Comparison of ENCODE assay signal across 21 cellular contexts in the genomic region with DNA sequence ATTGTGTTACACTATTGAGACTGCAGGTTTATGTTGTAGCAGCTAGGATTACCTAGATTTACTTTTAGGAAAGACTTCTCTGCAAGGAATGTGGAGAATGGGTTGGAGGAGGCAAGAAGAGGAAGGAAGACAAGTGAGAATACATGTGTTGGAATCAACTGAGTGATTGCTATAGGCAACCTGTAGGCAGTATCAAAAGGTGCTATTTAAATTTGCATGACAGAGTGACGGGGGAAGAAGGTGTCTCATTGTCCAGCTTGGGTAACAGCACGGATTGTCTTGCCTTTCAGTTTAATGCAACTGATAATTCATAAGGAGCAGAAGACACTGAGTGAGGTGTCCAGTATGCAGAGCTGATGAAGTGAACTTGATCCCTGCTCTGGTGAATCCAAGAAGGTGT. TPM values are rescaled to one million over a fixed set of nuclear protein-coding genes. Genes with fewer than 3 reads are reported as not detected.
DNase-seq lines count a peak whose midpoint lies in the region; ATAC-seq and TF ChIP-seq lines count a peak whose summit lies in the region.
"Had no signal": no experiment of that assay in that cellular context is flagged by ENCODE, and none has a peak within 500 bp of the region (broad histone marks: within the 10 kb centered on the region; RNA-seq: fewer than 3 reads in every experiment).

No MANE protein-coding gene starts in this region.

- H3K9me3 ChIP-seq in SU-DHL-6 (ENCODE audit: insufficient read depth, low read length), result no peaks in the 10 kb centered on the region
- no peaks in the 10 kb centered on the region for H3K9me3 ChIP-seq in psoas muscle
- H3K9me3 ChIP-seq in ascending aorta, result no peaks in the 10 kb centered on the region
- H3K9me3 ChIP-seq: SK-N-SH, tibial nerve had no signal

- no peak overlapping the region for H3K4me3 Mint-ChIP-seq in stimulated activated naive CD8-positive, alpha-beta T cell treated with anti-CD3 and anti-CD28 coated beads, Interleukin-15, Interleukin-2, amounts not matched to agents 100 ng/mL and 50 ng/mL, for 24 hours
- no peak overlapping the region for H3K4me3 Mint-ChIP-seq in immature natural killer cell
- H3K4me3 Mint-ChIP-seq in activated T-helper 1 cell treated with anti-CD3 and anti-CD28 coated beads, Interleukin-12 subunit alpha, Interleukin-12 subunit beta, Interleukin-2, Interleukin-4 antibody, amounts not matched to agents 30 ng/mL and 10 ng/mL and 1 ng/mL, durations not matched to agents 14 hours and 24 hours and 36 hours, result no peak overlapping the region
- H3K4me3 Mint-ChIP-seq: activated naive CD8-positive, alpha-beta T cell treated with anti-CD3 and anti-CD28 coated beads, Interleukin-2, amount 10 ng/mL, durations not matched to agents 7 days and 5 days; central memory CD8-positive, alpha-beta T cell had no signal

- DNase-seq in stimulated activated naive CD8-positive, alpha-beta T cell treated with anti-CD3 and anti-CD28 coated beads, Interleukin-15, Interleukin-2, amounts not matched to agents 100 U/mL and 50 U/mL, for 24 hours, result no peak
- DNase-seq in immature natural killer cell, result no peak
- DNase-seq in psoas muscle, result no peak
- no peak for DNase-seq in ascending aorta (ENCODE audit: low spot score in 2 of 2)
- no peak for DNase-seq in activated T-helper 1 cell treated with anti-CD3 and anti-CD28 coated beads, Interleukin-12 subunit alpha, Interleukin-12 subunit beta, Interleukin-2, Interleukin-4 antibody, amounts not matched to agents 30 ng/mL and 10 ng/mL and 1 ng/mL, durations not matched to agents 14 hours and 24 hours and 36 hours (ENCODE audit: low spot score)
- DNase-seq: ACHN; activated CD4-positive, alpha-beta T cell treated with anti-CD3 and anti-CD28 coated beads for 4 hours; activated naive CD8-positive, alpha-beta T cell treated with anti-CD3 and anti-CD28 coated beads, Interleukin-2, amount 10 ng/mL, durations not matched to agents 7 days and 5 days; Calu3; dermis blood vessel endothelial cell; hippocampal formation; Kasumi-1; NCI-H1436; NCI-H446; nucleus accumbens; SK-N-SH had no signal

- H3K4me3 ChIP-seq in SU-DHL-6 (ENCODE audit: insufficient read depth, low read length, poor library complexity, severe bottlenecking) (no peak overlapping the region), psoas muscle (no peak overlapping the region), ascending aorta (no peak overlapping the region)
- H3K4me3 ChIP-seq: tibial nerve had no signal

- H3K9me3 Mint-ChIP-seq in stimulated activated naive CD8-positive, alpha-beta T cell treated with anti-CD3 and anti-CD28 coated beads, Interleukin-15, Interleukin-2, amounts not matched to agents 100 ng/mL and 50 ng/mL, for 24 hours, result no peaks in the 10 kb centered on the region
- H3K9me3 Mint-ChIP-seq in immature natural killer cell, result no peaks in the 10 kb centered on the region
- H3K9me3 Mint-ChIP-seq in activated T-helper 1 cell treated with anti-CD3 and anti-CD28 coated beads, Interleukin-12 subunit alpha, Interleukin-12 subunit beta, Interleukin-2, Interleukin-4 antibody, amounts not matched to agents 30 ng/mL and 10 ng/mL and 1 ng/mL, durations not matched to agents 14 hours and 24 hours and 36 hours, result no peaks in the 10 kb centered on the region
- H3K9me3 Mint-ChIP-seq: activated naive CD8-positive, alpha-beta T cell treated with anti-CD3 and anti-CD28 coated beads, Interleukin-2, amount 10 ng/mL, durations not matched to agents 7 days and 5 days; central memory CD8-positive, alpha-beta T cell had no signal

- 96 to 100% (median 99%) methylated on average over 2 of the region's 2 CpGs for whole genome bisulfite sequencing in psoas muscle, 3 donors

- H3K4me2 ChIP-seq in SU-DHL-6 (ENCODE audit: low read depth, low read length, poor library complexity, severe bottlenecking), result no peak overlapping the region
- H3K4me2 ChIP-seq: SK-N-SH had no signal

- peaks cover 50% of the 10 kb centered on the region for H3K36me3 Mint-ChIP-seq in stimulated activated naive CD8-positive, alpha-beta T cell treated with anti-CD3 and anti-CD28 coated beads, Interleukin-15, Interleukin-2, amounts not matched to agents 100 ng/mL and 50 ng/mL, for 24 hours (ENCODE audit: low read depth)
- peaks cover 7 to 14% (median 10%) of the 10 kb centered on the region in 3 donors for H3K36me3 Mint-ChIP-seq in immature natural killer cell
- H3K36me3 Mint-ChIP-seq in activated T-helper 1 cell treated with anti-CD3 and anti-CD28 coated beads, Interleukin-12 subunit alpha, Interleukin-12 subunit beta, Interleukin-2, Interleukin-4 antibody, amounts not matched to agents 30 ng/mL and 10 ng/mL and 1 ng/mL, durations not matched to agents 14 hours and 24 hours and 36 hours (ENCODE audit: low read depth), result peaks cover 41% of the 10 kb centered on the region

- ATAC-seq in stimulated activated naive CD8-positive, alpha-beta T cell treated with anti-CD3 and anti-CD28 coated beads, Interleukin-15, Interleukin-2, amounts not matched to agents 100 U/mL and 50 U/mL, for 24 hours, result no peak
- ATAC-seq in psoas muscle, result no peak
- ATAC-seq: HCT116 had no signal

- H3K27ac ChIP-seq in SU-DHL-6 (ENCODE audit: low read depth, low read length) (peak overlapping the region; percentile 81), psoas muscle (no peak overlapping the region), ascending aorta (no peak overlapping the region)
- H3K27ac ChIP-seq: tibial nerve had no signal

- peaks cover 54% of the 10 kb centered on the region for H3F3A ChIP-seq in SU-DHL-6 (ENCODE audit: insufficient read depth)

- peak overlapping the region; percentile 24 for H3K27ac Mint-ChIP-seq in stimulated activated naive CD8-positive, alpha-beta T cell treated with anti-CD3 and anti-CD28 coated beads, Interleukin-15, Interleukin-2, amounts not matched to agents 100 ng/mL and 50 ng/mL, for 24 hours
- peak overlapping the region in 5 of 6 donors; percentile 0 to 80 (median 46) for H3K27ac Mint-ChIP-seq in immature natural killer cell
- H3K27ac Mint-ChIP-seq in activated T-helper 1 cell treated with anti-CD3 and anti-CD28 coated beads, Interleukin-12 subunit alpha, Interleukin-12 subunit beta, Interleukin-2, Interleukin-4 antibody, amounts not matched to agents 30 ng/mL and 10 ng/mL and 1 ng/mL, durations not matched to agents 14 hours and 24 hours and 36 hours, result no peak overlapping the region
- H3K27ac Mint-ChIP-seq: activated naive CD8-positive, alpha-beta T cell treated with anti-CD3 and anti-CD28 coated beads, Interleukin-2, amount 10 ng/mL, durations not matched to agents 7 days and 5 days had no signal

- H3K36me3 ChIP-seq in SU-DHL-6 (ENCODE audit: low read length) (peaks cover 21% of the 10 kb centered on the region), psoas muscle (ENCODE audit: insufficient read depth in 1 of 2, low read depth in 1 of 2) (no peaks in the 10 kb centered on the region), ascending aorta (no peaks in the 10 kb centered on the region)
- H3K36me3 ChIP-seq: tibial nerve had no signal

- H3K9me2 ChIP-seq in SU-DHL-6 (replicated peaks; ENCODE audit: insufficient read depth, low read length), result no peaks in the 10 kb centered on the region
- H3K9me2 ChIP-seq: SK-N-SH had no signal

- H3K27me3 ChIP-seq in SU-DHL-6 (ENCODE audit: low read length), result no peaks in the 10 kb centered on the region
- no peaks in the 10 kb centered on the region for H3K27me3 ChIP-seq in psoas muscle (ENCODE audit: insufficient read depth in 3 of 3, low read length in 2 of 3)
- H3K27me3 ChIP-seq in ascending aorta, result no peaks in the 10 kb centered on the region
- H3K27me3 ChIP-seq: tibial nerve had no signal

- peaks cover 69% of the 10 kb centered on the region for H3K4me1 Mint-ChIP-seq in stimulated activated naive CD8-positive, alpha-beta T cell treated with anti-CD3 and anti-CD28 coated beads, Interleukin-15, Interleukin-2, amounts not matched to agents 100 ng/mL and 50 ng/mL, for 24 hours (ENCODE audit: low read depth)
- peaks cover 29 to 45% of the 10 kb centered on the region in 2 donors for H3K4me1 Mint-ChIP-seq in immature natural killer cell
- H3K4me1 Mint-ChIP-seq in activated T-helper 1 cell treated with anti-CD3 and anti-CD28 coated beads, Interleukin-12 subunit alpha, Interleukin-12 subunit beta, Interleukin-2, Interleukin-4 antibody, amounts not matched to agents 30 ng/mL and 10 ng/mL and 1 ng/mL, durations not matched to agents 14 hours and 24 hours and 36 hours (ENCODE audit: low read depth), result peaks cover 61% of the 10 kb centered on the region

- H3K4me1 ChIP-seq in psoas muscle (no peaks in the 10 kb centered on the region), ascending aorta (no peaks in the 10 kb centered on the region)

- H3K27me3 Mint-ChIP-seq in stimulated activated naive CD8-positive, alpha-beta T cell treated with anti-CD3 and anti-CD28 coated beads, Interleukin-15, Interleukin-2, amounts not matched to agents 100 ng/mL and 50 ng/mL, for 24 hours, result no peaks in the 10 kb centered on the region
- H3K27me3 Mint-ChIP-seq in immature natural killer cell (ENCODE audit: low read depth in 3 of 3), result peaks cover 0 to 3% (median 2%) of the 10 kb centered on the region in 3 donors
- no peaks in the 10 kb centered on the region for H3K27me3 Mint-ChIP-seq in activated T-helper 1 cell treated with anti-CD3 and anti-CD28 coated beads, Interleukin-12 subunit alpha, Interleukin-12 subunit beta, Interleukin-2, Interleukin-4 antibody, amounts not matched to agents 30 ng/mL and 10 ng/mL and 1 ng/mL, durations not matched to agents 14 hours and 24 hours and 36 hours (ENCODE audit: insufficient read depth)
- H3K27me3 Mint-ChIP-seq: activated naive CD8-positive, alpha-beta T cell treated with anti-CD3 and anti-CD28 coated beads, Interleukin-2, amount 10 ng/mL, durations not matched to agents 7 days and 5 days; central memory CD8-positive, alpha-beta T cell had no signal

- 0 out of 2 replicates have a peak, but pooled peaks cover 5% of the 10 kb centered on the region for H4K20me1 ChIP-seq in SU-DHL-6 (ENCODE audit: low read depth, low read length)

- intact Hi-C loops in psoas muscle (cut with DNase I) (no loop called here), ascending aorta (cut with DNase I) (no loop called here)
- intact Hi-C loops in activated T-helper 1 cell treated with anti-CD3 and anti-CD28 coated beads, Interleukin-12 subunit alpha, Interleukin-12 subunit beta, Interleukin-2, Interleukin-4 antibody, amounts not matched to agents 30 ng/mL and 10 ng/mL and 1 ng/mL, durations not matched to agents 14 hours and 24 hours and 36 hours (cut with micrococcal nuclease), result no loop called here

- TF ChIP-seq CTCF in SU-DHL-6 (IDR thresholded peaks at IDR 0.05; ENCODE audit: insufficient read depth, low read length, poor library complexity, severe bottlenecking), result no peak
- TF ChIP-seq CTCF in psoas muscle (IDR thresholded peaks at IDR 0.05), result no peak
- TF ChIP-seq CTCF in ascending aorta (IDR thresholded peaks at IDR 0.05), result no peak

- H2AFZ ChIP-seq in SU-DHL-6 (ENCODE audit: low read depth, low read length, severe bottlenecking), result no peak overlapping the region

- no peak overlapping the region for H3K9ac ChIP-seq in SU-DHL-6 (ENCODE audit: low read length)
- H3K9ac ChIP-seq: SK-N-SH had no signal

- peaks cover 10% of the 10 kb centered on the region for H3K79me2 ChIP-seq in SU-DHL-6 (ENCODE audit: insufficient read depth, low read length)

RNA-seq across cellular contexts. Expression of gene SERPINB9, which starts 19.4 kb away (rescaled TPM):
- 10 to 100 TPM; 20.7 to 50.4 (median 21.7) TPM for polyA plus RNA-seq in immature natural killer cell
- total RNA-seq in psoas muscle, result 1 to 10 TPM; 1.9 to 3.1 (median 2.2) TPM
- 1 to 10 TPM in 2 of 3 donors, under 1 TPM in 1; 0.74 to 1.1 (median 1.0) TPM for polyA plus RNA-seq in psoas muscle
- 6.5 TPM for total RNA-seq in ascending aorta
- total RNA-seq in activated T-helper 1 cell treated with anti-CD3 and anti-CD28 coated beads, Interleukin-12 subunit alpha, Interleukin-12 subunit beta, Interleukin-2, Interleukin-4 antibody, amounts not matched to agents 30 ng/mL and 10 ng/mL and 1 ng/mL, durations not matched to agents 14 hours and 24 hours and 36 hours, result 86.8 and 87.2 TPM in 2 replicates

RNA-seq across cellular contexts. Expression of gene SERPINB1, which starts 42.0 kb away (rescaled TPM):
- polyA plus RNA-seq in immature natural killer cell (100 to 1,000 TPM; 108 to 164 (median 162) TPM), psoas muscle (100 to 1,000 TPM in 1 of 3 donors, 10 to 100 TPM in 2; 28.1 to 131 (median 33.4) TPM)
- total RNA-seq in psoas muscle (10 to 100 TPM; 10.2 to 62.0 (median 52.2) TPM), ascending aorta (14.0 TPM)
- total RNA-seq in activated T-helper 1 cell treated with anti-CD3 and anti-CD28 coated beads, Interleukin-12 subunit alpha, Interleukin-12 subunit beta, Interleukin-2, Interleukin-4 antibody, amounts not matched to agents 30 ng/mL and 10 ng/mL and 1 ng/mL, durations not matched to agents 14 hours and 24 hours and 36 hours, result 79.5 and 80.1 TPM in 2 replicates

Comparison
In these comparisons a context has a peak if more than half of its experiments do, and no peak if none do; other contexts are left out.
1. RNA of gene SERPINB9, which starts 19.4 kb away (total RNA-seq): 86.8 to 87.2 TPM in activated T-helper 1 cell treated with anti-CD3 and anti-CD28 coated beads, Interleukin-12 subunit alpha, Interleukin-12 subunit beta, Interleukin-2, Interleukin-4 antibody, amounts not matched to agents 30 ng/mL and 10 ng/mL and 1 ng/mL, durations not matched to agents 14 hours and 24 hours and 36 hours; 6.5 TPM in ascending aorta (single experiment) and 1.9 to 3.1 TPM in psoas muscle; every median in the first group is over 10 times any median in the second.